Comparison of ENCODE assay signal across 10 cellular contexts in the genomic region with DNA sequence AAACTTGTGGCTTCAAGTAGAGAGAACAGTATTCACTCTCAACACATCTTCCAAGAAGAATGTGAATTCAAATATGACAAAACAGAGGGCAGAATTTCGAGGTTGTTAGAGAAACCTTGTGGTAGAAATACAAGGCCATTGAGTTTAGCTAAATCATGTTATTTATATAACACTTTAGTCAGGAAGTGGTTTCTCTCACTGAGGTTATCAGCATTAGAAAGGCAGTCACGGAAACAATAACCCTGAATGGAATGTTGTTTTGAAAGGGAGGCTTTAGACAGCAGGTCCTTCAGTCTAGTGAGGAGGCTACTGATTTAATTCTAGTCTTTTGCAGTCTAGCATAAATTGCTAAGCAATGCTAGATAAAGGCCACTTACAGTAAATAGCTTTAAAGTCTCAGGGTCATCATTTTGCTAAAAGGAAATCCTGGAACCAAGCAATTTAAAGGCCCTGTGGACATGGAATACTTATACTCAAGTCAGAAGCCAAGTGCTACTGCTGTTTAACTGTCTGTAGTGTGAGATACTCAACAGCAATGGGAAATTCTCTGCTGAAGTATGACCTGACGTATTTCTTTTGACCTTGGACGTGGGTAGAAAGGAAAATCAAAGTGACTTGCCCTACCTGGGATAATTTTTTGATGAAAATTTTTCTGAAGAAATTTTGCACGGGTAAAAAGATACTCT.
DNase-seq lines count a peak whose midpoint lies in the region; ATAC-seq and TF ChIP-seq lines count a peak whose summit lies in the region.
"Had no signal": no experiment of that assay in that cellular context is flagged by ENCODE, and none has a peak within 500 bp of the region (broad histone marks: within the 10 kb centered on the region; RNA-seq: fewer than 3 reads in every experiment).

No MANE protein-coding gene starts in this region.

- no peaks in the 10 kb centered on the region for H3K27me3 Mint-ChIP-seq in activated CD8-positive, alpha-beta T cell treated with anti-CD3 and anti-CD28 coated beads for 36 hours

- CTCF ChIA-PET in activated CD8-positive, alpha-beta T cell treated with anti-CD3 and anti-CD28 coated beads for 36 hours (lab: Charles Lee): no interaction called here
- CTCF ChIA-PET in SK-N-SH (lab: Yijun Ruan, JAX): interaction anchor here (1.3 kb wide), 1 partner anchor 115 kb away, joined by 5 read pairs; no protein-coding TSS in a partner anchor

- H3K4ac ChIP-seq in mesenchymal stem cell (ENCODE audit: low read depth in 1 of 2, low read length in 2 of 2): no peak overlapping the region

- H3F3A ChIP-seq in SK-N-SH (replicated peaks; ENCODE audit: insufficient read depth): no peaks in the 10 kb centered on the region

- no peak overlapping the region for H3K4me3 ChIP-seq in Jurkat, Clone E6-1 (ENCODE audit: low read length)
- H3K4me3 ChIP-seq in mesenchymal stem cell (ENCODE audit: insufficient read depth in 1 of 2, low read depth in 1 of 2, low read length in 2 of 2): no peak overlapping the region
- no peak overlapping the region for H3K4me3 ChIP-seq in SK-N-SH (ENCODE audit: low read depth in 2 of 2, low read length in 1 of 2)

- 39% methylated on average over 4 of the region's 5 CpGs for WGBS in mesenchymal stem cell
- WGBS in SK-N-SH (ENCODE audit: low lambda C conversion rate): 6% methylated on average over 5 of the region's 5 CpGs

- no peak overlapping the region for H3K23ac ChIP-seq in mesenchymal stem cell (ENCODE audit: low read length in 2 of 2)

- peak overlapping the region; percentile 19 for H2BK120ac ChIP-seq in mesenchymal stem cell (ENCODE audit: low read depth, low read length)

- TF ChIP-seq RAD21 in SK-N-SH (IDR thresholded peaks at IDR 0.05; ENCODE audit: low read length): no peak

- TF ChIP-seq EP300 in SK-N-SH (IDR thresholded peaks at IDR 0.05; ENCODE audit: borderline replicate concordance in 1 of 2, low read depth in 1 of 2, low read length in 1 of 2): no peak

- H4K20me1 ChIP-seq in SK-N-SH (ENCODE audit: insufficient read depth): no peaks in the 10 kb centered on the region

- H2BK15ac ChIP-seq in mesenchymal stem cell (ENCODE audit: low read depth, poor library complexity, severe bottlenecking): no peak overlapping the region

- no peak overlapping the region for H3K18ac ChIP-seq in mesenchymal stem cell (ENCODE audit: low read depth in 1 of 2, low read length in 2 of 2)

- peaks cover 4% of the 10 kb centered on the region for H3K9me3 Mint-ChIP-seq in activated CD8-positive, alpha-beta T cell treated with anti-CD3 and anti-CD28 coated beads for 36 hours
- H3K9me3 Mint-ChIP-seq: activated naive CD4-positive, alpha-beta T cell treated with anti-CD3 and anti-CD28 coated beads, Interleukin-2, amount 50 U/mL, for 72 hours had no signal

- POLR2A ChIA-PET in activated CD8-positive, alpha-beta T cell treated with anti-CD3 and anti-CD28 coated beads for 36 hours (lab: Charles Lee): no interaction called here
- POLR2A ChIA-PET in SK-N-SH (lab: Yijun Ruan, JAX): no interaction called here

- H2AFZ ChIP-seq in mesenchymal stem cell (ENCODE audit: low read depth, low read length) (no peak overlapping the region), SK-N-SH (ENCODE audit: low read depth) (no peak overlapping the region; the same call in 1 of the 2 replicates)

- H2AK5ac ChIP-seq in mesenchymal stem cell (ENCODE audit: low read length, severe bottlenecking): no peak overlapping the region

- peaks cover 13% of the 10 kb centered on the region for H3K4me1 Mint-ChIP-seq in activated CD8-positive, alpha-beta T cell treated with anti-CD3 and anti-CD28 coated beads for 36 hours (ENCODE audit: low read depth)

- no peaks in the 10 kb centered on the region for H3K79me1 ChIP-seq in mesenchymal stem cell (replicated peaks; ENCODE audit: low read length, poor library complexity, severe bottlenecking)

- no peaks in the 10 kb centered on the region; the same call in 1 of the 2 replicates for H3K9me2 ChIP-seq in SK-N-SH

- no peaks in the 10 kb centered on the region for H3K36me3 Mint-ChIP-seq in activated CD8-positive, alpha-beta T cell treated with anti-CD3 and anti-CD28 coated beads for 36 hours (ENCODE audit: low read depth)
- H3K36me3 Mint-ChIP-seq: activated naive CD4-positive, alpha-beta T cell treated with anti-CD3 and anti-CD28 coated beads, Interleukin-2, amount 50 U/mL, for 72 hours had no signal

- H3K79me2 ChIP-seq in SK-N-SH (ENCODE audit: insufficient read depth): no peaks in the 10 kb centered on the region

- H3K4me2 ChIP-seq in mesenchymal stem cell (ENCODE audit: low read length, poor library complexity, severe bottlenecking) (no peak overlapping the region), SK-N-SH (no peak overlapping the region)

- intact Hi-C loops in activated CD8-positive, alpha-beta T cell treated with anti-CD3 and anti-CD28 coated beads for 36 hours (cut with micrococcal nuclease): no loop called here

- H3K36me3 ChIP-seq in mesenchymal stem cell (ENCODE audit: control insufficient read depth in 1 of 2, insufficient read depth in 2 of 2, low read depth in 1 of 2, low read length in 2 of 2): no peaks in the 10 kb centered on the region
- H3K36me3 ChIP-seq in SK-N-SH (replicated peaks in 1 of 2; ENCODE audit: control insufficient read depth in 1 of 2, insufficient read depth in 2 of 2, low read length in 1 of 2): no peaks in the 10 kb centered on the region

- no peak overlapping the region for H4K8ac ChIP-seq in mesenchymal stem cell (ENCODE audit: low read length)

- ATAC-seq in GM18858 (IDR thresholded peaks at IDR 0.05; ENCODE audit: unreplicated experiment) (peak; percentile 57), GM21717 (IDR thresholded peaks at IDR 0.05; ENCODE audit: unreplicated experiment) (no peak)
- ATAC-seq in activated CD8-positive, alpha-beta T cell treated with anti-CD3 and anti-CD28 coated beads for 36 hours: peak; percentile 10
- ATAC-seq: activated naive CD4-positive, alpha-beta T cell treated with anti-CD3 and anti-CD28 coated beads, Interleukin-2, amount 50 U/mL, for 72 hours had no signal

- H3K4me3 Mint-ChIP-seq in activated CD8-positive, alpha-beta T cell treated with anti-CD3 and anti-CD28 coated beads for 36 hours: no peak overlapping the region

- H4K91ac ChIP-seq in mesenchymal stem cell (ENCODE audit: low read length): no peak overlapping the region

- H3K27ac ChIP-seq in mesenchymal stem cell (ENCODE audit: low read length, poor library complexity, severe bottlenecking) (no peak overlapping the region), SK-N-SH (ENCODE audit: low read depth in 2 of 2, low read length in 1 of 2) (no peak overlapping the region)
- H3K27ac ChIP-seq: VCaP had no signal

- no peak overlapping the region for H2BK12ac ChIP-seq in mesenchymal stem cell (ENCODE audit: low read length in 2 of 2)

- H2BK5ac ChIP-seq in mesenchymal stem cell (ENCODE audit: low read depth, low read length, poor library complexity, severe bottlenecking): no peak overlapping the region

- H3K14ac ChIP-seq in mesenchymal stem cell (ENCODE audit: low read length in 2 of 2): no peak overlapping the region

- H3K4me1 ChIP-seq in mesenchymal stem cell (ENCODE audit: control insufficient read depth, insufficient read depth, low read depth, low read length): no peaks in the 10 kb centered on the region
- H3K4me1 ChIP-seq in SK-N-SH (ENCODE audit: control insufficient read depth in 1 of 2, insufficient read depth in 2 of 2, low read depth in 1 of 2, low read length in 1 of 2): no peaks in the 10 kb centered on the region

- TF ChIP-seq CTCF in activated CD8-positive, alpha-beta T cell treated with anti-CD3 and anti-CD28 coated beads for 36 hours (IDR thresholded peaks at IDR 0.05): no peak
- no peak for TF ChIP-seq CTCF in SK-N-SH (IDR thresholded peaks at IDR 0.05)

- H3K9ac ChIP-seq in mesenchymal stem cell (ENCODE audit: low read length) (no peak overlapping the region), SK-N-SH (no peak overlapping the region)

- H3K27me3 ChIP-seq in mesenchymal stem cell (ENCODE audit: control insufficient read depth in 1 of 2, insufficient read depth in 1 of 2, low read length in 2 of 2) (no peaks in the 10 kb centered on the region), SK-N-SH (ENCODE audit: insufficient read depth) (no peaks in the 10 kb centered on the region)

- peak; percentile 57 for DNase-seq in Jurkat, Clone E6-1 (ENCODE audit: low read depth, low spot score)
- DNase-seq in activated CD8-positive, alpha-beta T cell treated with anti-CD3 and anti-CD28 coated beads for 36 hours: no peak
- DNase-seq in mesenchymal stem cell (peak; percentile 85), SK-N-SH (no peak), HuH-7.5 (ENCODE audit: low spot score) (no peak), NOMO-1 treated with dmso at 0.1 percent for 144 hours (lab: John Stamatoyannopoulos, UW; ENCODE audit: unreplicated experiment) (no peak)

- no peak overlapping the region for H3K27ac Mint-ChIP-seq in activated CD8-positive, alpha-beta T cell treated with anti-CD3 and anti-CD28 coated beads for 36 hours
- H3K27ac Mint-ChIP-seq: activated naive CD4-positive, alpha-beta T cell treated with anti-CD3 and anti-CD28 coated beads, Interleukin-2, amount 50 U/mL, for 72 hours had no signal

- H3K9me3 ChIP-seq in mesenchymal stem cell (ENCODE audit: control insufficient read depth, low read length) (no peaks in the 10 kb centered on the region), SK-N-SH (no peaks in the 10 kb centered on the region)

TF ChIP-seq in SK-N-SH, 30 proteins besides CTCF, POLR2A, EP300 and RAD21 (continues in another document):
- TF ChIP-seq, protein P1, sequence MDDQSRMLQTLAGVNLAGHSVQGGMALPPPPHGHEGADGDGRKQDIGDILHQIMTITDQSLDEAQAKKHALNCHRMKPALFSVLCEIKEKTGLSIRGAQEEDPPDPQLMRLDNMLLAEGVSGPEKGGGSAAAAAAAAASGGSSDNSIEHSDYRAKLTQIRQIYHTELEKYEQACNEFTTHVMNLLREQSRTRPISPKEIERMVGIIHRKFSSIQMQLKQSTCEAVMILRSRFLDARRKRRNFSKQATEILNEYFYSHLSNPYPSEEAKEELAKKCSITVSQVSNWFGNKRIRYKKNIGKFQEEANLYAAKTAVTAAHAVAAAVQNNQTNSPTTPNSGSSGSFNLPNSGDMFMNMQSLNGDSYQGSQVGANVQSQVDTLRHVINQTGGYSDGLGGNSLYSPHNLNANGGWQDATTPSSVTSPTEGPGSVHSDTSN (IDR thresholded peaks at IDR 0.05): no peak
- TF ChIP-seq GATA2 (CRISPR knock-in tag; IDR thresholded peaks at IDR 0.05): no peak
- no peak for TF ChIP-seq TAF1 (IDR thresholded peaks at IDR 0.05; ENCODE audit: borderline replicate concordance, low read depth, low read length)
- TF ChIP-seq, protein P2, sequence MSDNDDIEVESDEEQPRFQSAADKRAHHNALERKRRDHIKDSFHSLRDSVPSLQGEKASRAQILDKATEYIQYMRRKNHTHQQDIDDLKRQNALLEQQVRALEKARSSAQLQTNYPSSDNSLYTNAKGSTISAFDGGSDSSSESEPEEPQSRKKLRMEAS (IDR thresholded peaks at IDR 0.05; ENCODE audit: low read depth): no peak
- TF ChIP-seq SMC3 (IDR thresholded peaks at IDR 0.05; ENCODE audit: low read depth, low read length): no peak
- no peak for TF ChIP-seq JUND (IDR thresholded peaks at IDR 0.05)
- no peak for TF ChIP-seq CHD2 (IDR thresholded peaks at IDR 0.05; ENCODE audit: low read length, partially characterized antibody)

Comparison
In these comparisons a context has a peak if more than half of its experiments do, and no peak if none do; other contexts are left out.
1. DNase-seq: peak in Jurkat, Clone E6-1 (single experiment) and mesenchymal stem cell (single experiment); none in activated CD8-positive, alpha-beta T cell treated with anti-CD3 and anti-CD28 coated beads for 36 hours (single experiment), SK-N-SH (single experiment), HuH-7.5 (single experiment) and NOMO-1 treated with dmso at 0.1 percent for 144 hours (single experiment).